ENCODE assay signal across 11 cellular contexts in the genomic region with DNA sequence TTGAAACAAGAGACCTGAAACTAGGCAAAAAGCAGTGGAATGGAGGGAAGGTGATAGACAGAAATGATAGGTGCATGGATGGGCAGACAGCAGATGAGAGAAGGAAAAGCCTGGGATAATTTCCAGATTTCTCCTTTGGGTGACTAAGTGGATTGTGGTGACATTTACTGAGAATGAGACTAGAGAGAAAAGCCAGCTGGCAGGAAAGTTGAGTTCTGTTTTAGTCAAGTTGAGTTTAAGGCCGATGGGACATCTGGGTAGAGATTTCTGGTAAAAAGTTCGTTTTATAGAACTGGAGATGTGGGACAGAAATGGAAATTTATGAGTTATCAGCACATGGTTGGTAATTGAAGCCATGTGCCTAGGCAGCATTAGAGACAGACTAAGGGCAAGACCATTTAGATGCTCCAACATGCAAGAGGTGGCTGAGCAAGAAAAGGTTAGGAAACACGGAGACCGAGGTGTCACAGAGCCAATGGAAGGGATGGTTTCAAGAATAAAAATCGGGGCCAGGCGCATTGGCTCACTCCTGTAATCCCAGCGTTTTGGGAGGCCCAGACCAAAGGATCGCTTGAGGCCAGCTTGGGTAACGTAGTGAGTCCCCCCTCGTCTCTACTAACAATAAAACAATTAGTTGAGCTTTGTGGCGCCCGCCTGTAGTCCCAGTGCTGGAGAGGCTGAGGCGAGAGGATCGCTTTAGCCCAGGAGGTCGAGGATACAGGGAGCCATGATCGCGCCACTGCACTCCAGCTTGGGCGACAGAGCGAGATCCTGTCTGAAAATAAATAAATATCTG. TPM values are rescaled to one million over a fixed set of nuclear protein-coding genes. Genes with fewer than 3 reads are reported as not detected.
A peak's percentile ranks its signal among the peaks of the same experiment; 100 is the strongest.
DNase-seq lines count a peak whose midpoint lies in the region; ATAC-seq and TF ChIP-seq lines count a peak whose summit lies in the region.
"Had no signal": no experiment of that assay in that cellular context is flagged by ENCODE, and none has a peak within 500 bp of the region (broad histone marks: within the 10 kb centered on the region; RNA-seq: fewer than 3 reads in every experiment).

No MANE protein-coding gene starts in this region.

- no peak for ATAC-seq in WTC11
- ATAC-seq in gastroesophageal sphincter = no peak
- ATAC-seq in stimulated activated naive CD8-positive, alpha-beta T cell treated with anti-CD3 and anti-CD28 coated beads, Interleukin-15, amount 100 ng/mL, for 72 hours = no peak

- peak overlapping the region; percentile 76 for H3K27ac Mint-ChIP-seq in T-helper 2 cell treated with Interferon-gamma antibody and Interleukin-4, amounts not matched to agents 5 μg/mL and 100 μg/mL, for 36 hours
- no peak overlapping the region for H3K27ac Mint-ChIP-seq in WTC11
- H3K27ac Mint-ChIP-seq in stimulated activated naive CD8-positive, alpha-beta T cell treated with anti-CD3 and anti-CD28 coated beads, Interleukin-15, amount 100 ng/mL, for 72 hours = no peak overlapping the region

- TF ChIP-seq POLR2A in gastroesophageal sphincter (IDR thresholded peaks at IDR 0.05) = no peak

- WGBS in gastroesophageal sphincter (ENCODE audit: low coverage in 1 of 2), 2 donors = 90 to 92% methylated on average over 11 of the region's 19 CpGs

- peaks cover 2% of the 10 kb centered on the region for H3K36me3 Mint-ChIP-seq in T-helper 2 cell treated with Interferon-gamma antibody and Interleukin-4, amounts not matched to agents 5 μg/mL and 100 μg/mL, for 36 hours (ENCODE audit: low read depth)
- peaks cover 8% of the 10 kb centered on the region; the same call in 1 of the 2 replicates for H3K36me3 Mint-ChIP-seq in WTC11

- TF ChIP-seq EP300 in gastroesophageal sphincter (IDR thresholded peaks at IDR 0.05) = no peak

- peak overlapping the region; percentile 88 for H3K4me3 Mint-ChIP-seq in T-helper 2 cell treated with Interferon-gamma antibody and Interleukin-4, amounts not matched to agents 5 μg/mL and 100 μg/mL, for 36 hours
- H3K4me3 Mint-ChIP-seq in WTC11 = peak overlapping the region; percentile 85
- H3K4me3 Mint-ChIP-seq in stimulated activated naive CD8-positive, alpha-beta T cell treated with anti-CD3 and anti-CD28 coated beads, Interleukin-15, amount 100 ng/mL, for 72 hours = peak overlapping the region; percentile 86 to 90

- peaks cover 10% of the 10 kb centered on the region for H3K9me3 Mint-ChIP-seq in T-helper 2 cell treated with Interferon-gamma antibody and Interleukin-4, amounts not matched to agents 5 μg/mL and 100 μg/mL, for 36 hours
- peaks cover 19% of the 10 kb centered on the region for H3K9me3 Mint-ChIP-seq in WTC11
- peaks cover 15 to 16% of the 10 kb centered on the region in 2 donors for H3K9me3 Mint-ChIP-seq in stimulated activated naive CD8-positive, alpha-beta T cell treated with anti-CD3 and anti-CD28 coated beads, Interleukin-15, amount 100 ng/mL, for 72 hours

- CTCF ChIA-PET in WTC11 (lab: Charles Lee) = no interaction called here

- H3K4me1 ChIP-seq in gastroesophageal sphincter = peaks cover 0 to 31% (median 0%) of the 10 kb centered on the region in 3 donors

- H3K27me3 ChIP-seq in gastroesophageal sphincter = no peaks in the 10 kb centered on the region

- no peaks in the 10 kb centered on the region for H3K9me3 ChIP-seq in gastroesophageal sphincter

- H3K27me3 Mint-ChIP-seq in T-helper 2 cell treated with Interferon-gamma antibody and Interleukin-4, amounts not matched to agents 5 μg/mL and 100 μg/mL, for 36 hours (ENCODE audit: low read depth) = peaks cover 44% of the 10 kb centered on the region
- H3K27me3 Mint-ChIP-seq in WTC11 (ENCODE audit: low read depth) = peaks cover 61% of the 10 kb centered on the region
- no peaks in the 10 kb centered on the region for H3K27me3 Mint-ChIP-seq in stimulated activated naive CD8-positive, alpha-beta T cell treated with anti-CD3 and anti-CD28 coated beads, Interleukin-15, amount 100 ng/mL, for 72 hours

- peak overlapping the region in 1 of 2 donors; percentile 88 for H3K4me3 ChIP-seq in gastroesophageal sphincter

- POLR2A ChIA-PET in WTC11 (lab: Charles Lee) = no interaction called here

- TF ChIP-seq CTCF in WTC11 (IDR thresholded peaks at IDR 0.05) (no peak), gastroesophageal sphincter (IDR thresholded peaks at IDR 0.05) (no peak)

- H3K4me1 Mint-ChIP-seq in T-helper 2 cell treated with Interferon-gamma antibody and Interleukin-4, amounts not matched to agents 5 μg/mL and 100 μg/mL, for 36 hours (ENCODE audit: low read depth) = peaks cover 12% of the 10 kb centered on the region
- peaks cover 22% of the 10 kb centered on the region for H3K4me1 Mint-ChIP-seq in WTC11
- H3K4me1 Mint-ChIP-seq in stimulated activated naive CD8-positive, alpha-beta T cell treated with anti-CD3 and anti-CD28 coated beads, Interleukin-15, amount 100 ng/mL, for 72 hours = peaks cover 26% of the 10 kb centered on the region

- no peak for DNase-seq in T-helper 2 cell treated with Interferon-gamma antibody and Interleukin-4, amounts not matched to agents 5 μg/mL and 100 μg/mL, for 36 hours (ENCODE audit: low spot score)
- DNase-seq in T-helper 2 cell (no peak), WTC11 (ENCODE audit: low spot score) (no peak), COLO668 (lab: John Stamatoyannopoulos, UW; ENCODE audit: unreplicated experiment) (no peak), DMS153 treated with DMSO at 0.1 percent for 48 hours (lab: John Stamatoyannopoulos, UW; ENCODE audit: unreplicated experiment) (no peak)
- DNase-seq in stimulated activated naive CD8-positive, alpha-beta T cell treated with anti-CD3 and anti-CD28 coated beads, Interleukin-15, amount 100 ng/mL, for 72 hours = no peak
- no peak for DNase-seq in activated effector memory CD4-positive, alpha-beta T cell treated with Interleukin-2 at 50 U/mL for 16 hours
- DNase-seq: NCI-H1694 treated with DMSO at 0.1 percent for 48 hours; stimulated activated CD4-positive, alpha-beta T cell treated with anti-CD3 and anti-CD28 coated beads, Interleukin-2, amount 100 ng/mL, for 48 hours; T1000 had no signal

- H3K27ac ChIP-seq in gastroesophageal sphincter = peak overlapping the region in 3 of 4 donors; percentile 98 to 99 (median 99)

- H3K36me3 ChIP-seq in gastroesophageal sphincter = no peaks in the 10 kb centered on the region

TF ChIP-seq in WTC11, 78 proteins besides CTCF, POLR2A, EP300 and RAD21 (continues in another document):
- TF ChIP-seq, protein P1, sequence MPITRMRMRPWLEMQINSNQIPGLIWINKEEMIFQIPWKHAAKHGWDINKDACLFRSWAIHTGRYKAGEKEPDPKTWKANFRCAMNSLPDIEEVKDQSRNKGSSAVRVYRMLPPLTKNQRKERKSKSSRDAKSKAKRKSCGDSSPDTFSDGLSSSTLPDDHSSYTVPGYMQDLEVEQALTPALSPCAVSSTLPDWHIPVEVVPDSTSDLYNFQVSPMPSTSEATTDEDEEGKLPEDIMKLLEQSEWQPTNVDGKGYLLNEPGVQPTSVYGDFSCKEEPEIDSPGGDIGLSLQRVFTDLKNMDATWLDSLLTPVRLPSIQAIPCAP (CRISPR knock-in tag; IDR thresholded peaks at IDR 0.05) = no peak
- TF ChIP-seq PRRX2 (CRISPR knock-in tag; IDR thresholded peaks at IDR 0.05) (no peak), SOX15 (CRISPR knock-in tag; IDR thresholded peaks at IDR 0.05) (no peak), ESRRA (CRISPR knock-in tag; IDR thresholded peaks at IDR 0.05; ENCODE audit: borderline replicate concordance) (no peak), TCF7 (CRISPR knock-in tag; IDR thresholded peaks at IDR 0.05; ENCODE audit: low read depth) (no peak), RORB (CRISPR knock-in tag; IDR thresholded peaks at IDR 0.05) (no peak), NFYB (CRISPR knock-in tag; conservative IDR thresholded peaks at IDR 0.05; ENCODE audit: low read depth) (no peak), SMAD4 (CRISPR knock-in tag; IDR thresholded peaks at IDR 0.05) (no peak)
- TF ChIP-seq, protein P2, sequence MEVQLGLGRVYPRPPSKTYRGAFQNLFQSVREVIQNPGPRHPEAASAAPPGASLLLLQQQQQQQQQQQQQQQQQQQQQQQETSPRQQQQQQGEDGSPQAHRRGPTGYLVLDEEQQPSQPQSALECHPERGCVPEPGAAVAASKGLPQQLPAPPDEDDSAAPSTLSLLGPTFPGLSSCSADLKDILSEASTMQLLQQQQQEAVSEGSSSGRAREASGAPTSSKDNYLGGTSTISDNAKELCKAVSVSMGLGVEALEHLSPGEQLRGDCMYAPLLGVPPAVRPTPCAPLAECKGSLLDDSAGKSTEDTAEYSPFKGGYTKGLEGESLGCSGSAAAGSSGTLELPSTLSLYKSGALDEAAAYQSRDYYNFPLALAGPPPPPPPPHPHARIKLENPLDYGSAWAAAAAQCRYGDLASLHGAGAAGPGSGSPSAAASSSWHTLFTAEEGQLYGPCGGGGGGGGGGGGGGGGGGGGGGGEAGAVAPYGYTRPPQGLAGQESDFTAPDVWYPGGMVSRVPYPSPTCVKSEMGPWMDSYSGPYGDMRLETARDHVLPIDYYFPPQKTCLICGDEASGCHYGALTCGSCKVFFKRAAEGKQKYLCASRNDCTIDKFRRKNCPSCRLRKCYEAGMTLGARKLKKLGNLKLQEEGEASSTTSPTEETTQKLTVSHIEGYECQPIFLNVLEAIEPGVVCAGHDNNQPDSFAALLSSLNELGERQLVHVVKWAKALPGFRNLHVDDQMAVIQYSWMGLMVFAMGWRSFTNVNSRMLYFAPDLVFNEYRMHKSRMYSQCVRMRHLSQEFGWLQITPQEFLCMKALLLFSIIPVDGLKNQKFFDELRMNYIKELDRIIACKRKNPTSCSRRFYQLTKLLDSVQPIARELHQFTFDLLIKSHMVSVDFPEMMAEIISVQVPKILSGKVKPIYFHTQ (CRISPR knock-in tag; IDR thresholded peaks at IDR 0.05) = no peak
- TF ChIP-seq, protein P3, sequence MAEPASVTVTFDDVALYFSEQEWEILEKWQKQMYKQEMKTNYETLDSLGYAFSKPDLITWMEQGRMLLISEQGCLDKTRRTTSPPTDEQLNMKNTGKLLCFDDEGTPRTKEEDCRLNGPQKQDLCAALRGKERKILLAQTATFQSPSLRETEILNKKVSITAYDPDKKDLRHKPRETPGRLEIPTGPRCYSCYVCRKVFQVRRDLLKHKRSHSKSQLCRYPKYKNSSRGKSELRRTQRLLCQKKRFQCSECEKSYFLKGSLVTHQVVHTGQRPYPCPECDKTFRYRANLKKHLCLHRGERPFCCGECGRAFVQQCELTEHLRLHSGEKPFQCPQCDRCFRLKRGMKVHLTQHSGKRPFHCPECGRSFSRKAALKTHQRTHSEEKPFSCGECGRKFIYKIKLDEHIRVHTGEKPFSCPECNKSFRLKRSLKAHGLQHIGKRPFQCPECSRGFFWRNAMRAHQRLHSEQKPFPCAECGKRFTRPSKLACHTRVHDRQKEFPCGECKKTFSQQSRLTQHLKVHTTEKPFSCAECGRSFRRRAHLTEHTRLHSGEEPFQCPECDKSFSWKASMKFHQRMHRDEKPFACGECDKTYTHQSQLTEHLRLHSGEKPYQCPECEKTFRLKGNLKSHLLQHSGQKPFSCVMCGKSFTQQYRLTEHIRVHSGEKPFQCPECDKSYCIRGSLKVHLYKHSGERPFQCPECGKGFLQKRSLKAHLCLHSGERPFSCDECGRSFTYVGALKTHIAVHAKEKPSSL (CRISPR knock-in tag; conservative IDR thresholded peaks at IDR 0.05) = no peak

RNA-seq across cellular contexts. Expression of a gene that starts 9.6 kb away (rescaled TPM):
- total RNA-seq in WTC11 (2021) (7.6 to 8.8 TPM (median 8.8 TPM) in 3 replicates), gastroesophageal sphincter (10 to 100 TPM; 18.6 to 32.5 (median 19.6) TPM)
